ENCODE assay signal across 1 cellular context in genomic region chr7:157090485-157091165, GRCh38.
TF ChIP-seq lines count a peak whose summit lies in the region.

No MANE protein-coding gene starts in this region.

TF ChIP-seq in HepG2, 621 proteins besides CTCF, POLR2A, EP300 and RAD21 (continued from another document):
- no peak for TF ChIP-seq E2F1 (CRISPR knock-in tag; IDR thresholded peaks at IDR 0.05)
